Comparison of ENCODE assay signal across 15 cellular contexts in the genomic region with DNA sequence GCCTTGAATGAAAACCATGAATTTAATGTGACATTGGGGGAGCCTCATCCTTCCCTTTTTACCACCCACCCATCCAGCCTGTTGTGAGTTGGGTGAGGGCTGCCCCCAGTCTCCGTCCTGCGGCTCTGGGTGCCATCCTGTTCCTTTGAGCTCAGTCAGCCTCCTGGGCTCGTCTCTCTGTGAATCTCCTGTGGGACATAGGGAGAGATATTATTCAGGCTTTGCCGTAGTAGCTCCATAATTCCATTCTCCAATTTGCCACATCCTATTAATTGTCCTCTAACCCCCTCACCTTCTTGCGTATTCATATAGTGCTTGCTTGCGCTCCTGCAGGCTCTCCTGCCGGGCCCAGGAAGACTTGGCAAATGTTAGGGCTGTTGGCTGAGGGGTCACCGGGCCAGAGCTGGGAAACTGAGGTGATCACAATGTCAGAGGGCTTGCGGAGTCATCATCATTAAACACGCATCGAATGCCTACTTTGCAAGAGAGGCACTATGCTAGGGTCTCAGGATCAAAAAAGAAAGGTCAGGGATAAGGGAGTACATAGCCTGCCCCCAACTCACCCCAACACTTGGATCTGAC. TPM values are rescaled to one million over a fixed set of nuclear protein-coding genes. Genes with fewer than 3 reads are reported as not detected.
A peak's percentile ranks its signal among the peaks of the same experiment; 100 is the strongest.
DNase-seq lines count a peak whose midpoint lies in the region; ATAC-seq, FAIRE-seq and TF ChIP-seq lines count a peak whose summit lies in the region.
"Had no signal": no experiment of that assay in that cellular context is flagged by ENCODE, and none has a peak within 500 bp of the region (broad histone marks: within the 10 kb centered on the region; RNA-seq: fewer than 3 reads in every experiment).

No MANE protein-coding gene starts in this region.

- TF ChIP-seq CTCF in K562 (IDR thresholded peaks at IDR 0.05 in 2 of 3, conservative IDR thresholded peaks at IDR 0.05 in 1 of 3; ENCODE audit: insufficient read depth in 2 of 3, low read depth in 1 of 3, low read length in 3 of 3), result no peak
- no peak for TF ChIP-seq CTCF in neutrophil (IDR thresholded peaks at IDR 0.05)

- H3K9me3 ChIP-seq in K562 (replicated peaks; ENCODE audit: control insufficient read depth, insufficient read depth, low read depth, low read length) (no peaks in the 10 kb centered on the region), neutrophil (no peaks in the 10 kb centered on the region)
- H3K9me3 ChIP-seq: esophagus muscularis mucosa had no signal

- H3K4me1 ChIP-seq in K562 (replicated peaks in 1 of 2; ENCODE audit: control insufficient read depth in 2 of 2, insufficient read depth in 2 of 2, low read length in 2 of 2) (peaks cover 21 to 32% of the 10 kb centered on the region in 2 experiments), neutrophil (ENCODE audit: control insufficient read depth in 1 of 2, insufficient read depth in 1 of 2, low read depth in 1 of 2, low read length in 1 of 2) (peaks cover 31 to 33% of the 10 kb centered on the region in 2 experiments)

- no peak for TF ChIP-seq POLR2A in K562 (conservative IDR thresholded peaks at IDR 0.05)

- H3K4me1 Mint-ChIP-seq in activated T-cell treated with anti-CD3 and anti-CD28 coated beads, Interleukin-2, amount 50 U/mL, for 24 hours (ENCODE audit: low read depth), result peaks cover 34% of the 10 kb centered on the region
- H3K4me1 Mint-ChIP-seq in activated T-cell treated with anti-CD3 and anti-CD28 coated beads, Interleukin-2, amount 50 U/mL, for 4 hours (ENCODE audit: low read depth), result peaks cover 36% of the 10 kb centered on the region

- H3K27ac ChIP-seq in K562 (ENCODE audit: extremely low read depth, low read depth, low read length) (no peak overlapping the region), neutrophil (peak overlapping the region; percentile 26)
- H3K27ac ChIP-seq: esophagus muscularis mucosa had no signal

- no peaks in the 10 kb centered on the region for H3K27me3 Mint-ChIP-seq in activated T-cell treated with anti-CD3 and anti-CD28 coated beads, Interleukin-2, amount 50 U/mL, for 24 hours
- H3K27me3 Mint-ChIP-seq in activated T-cell treated with anti-CD3 and anti-CD28 coated beads, Interleukin-2, amount 50 U/mL, for 4 hours (ENCODE audit: low read depth), result peaks cover 6% of the 10 kb centered on the region

- FAIRE-seq in K562 (lab: Jason Lieb, UNC), result no peak

- H3K36me3 ChIP-seq in H7 (replicated peaks; ENCODE audit: control insufficient read depth, insufficient read depth, low read length), result peaks cover 18% of the 10 kb centered on the region
- H3K36me3 ChIP-seq in K562 (ENCODE audit: control insufficient read depth, insufficient read depth, low read length), result peaks cover 45% of the 10 kb centered on the region
- H3K36me3 ChIP-seq in neutrophil, result peaks cover 25% of the 10 kb centered on the region

- in situ Hi-C loops in K562 (cut with MboI), result no loop called here

- BruUV-seq in K562 (replicated peaks; lab: Mats Ljungman, UMichigan), result no TSS peak

- H3K4me3 ChIP-seq in H7 (ENCODE audit: insufficient read depth, low read depth, low read length), result no peak overlapping the region
- no peak overlapping the region for H3K4me3 ChIP-seq in K562
- no peak overlapping the region for H3K4me3 ChIP-seq in neutrophil (ENCODE audit: low read depth in 1 of 2, low read length in 1 of 2)
- H3K4me3 ChIP-seq: esophagus muscularis mucosa had no signal

- H3K27ac Mint-ChIP-seq in activated T-cell treated with anti-CD3 and anti-CD28 coated beads, Interleukin-2, amount 50 U/mL, for 24 hours, result peak overlapping the region; percentile 33

- H3K4me2 ChIP-seq in K562 (ENCODE audit: insufficient read depth, low read length), result no peak overlapping the region

- intact Hi-C loops in K562 (cut with micrococcal nuclease), result no loop called here

- 100% methylated on average over 9 of the region's 11 CpGs for WGBS in K562 (ENCODE audit: insufficient coverage, low coverage, missing lambda C conversion rate)

- no peak for TF ChIP-seq RAD21 in K562 (CRISPR knock-in tag; conservative IDR thresholded peaks at IDR 0.05 in 1 of 2, IDR thresholded peaks at IDR 0.05 in 1 of 2)

- peaks cover 60% of the 10 kb centered on the region for H3K36me3 Mint-ChIP-seq in activated T-cell treated with anti-CD3 and anti-CD28 coated beads, Interleukin-2, amount 50 U/mL, for 24 hours (ENCODE audit: low read depth)
- H3K36me3 Mint-ChIP-seq in activated T-cell treated with anti-CD3 and anti-CD28 coated beads, Interleukin-2, amount 50 U/mL, for 4 hours (ENCODE audit: insufficient read depth), result peaks cover 31% of the 10 kb centered on the region

- H3K9me1 ChIP-seq in K562 (ENCODE audit: control insufficient read depth, insufficient read depth, low read length), result peaks cover 3% of the 10 kb centered on the region

- no peak overlapping the region for H3K9ac ChIP-seq in K562 (ENCODE audit: insufficient read depth in 1 of 2, low read depth in 2 of 2, low read length in 2 of 2)

- H4K20me1 ChIP-seq in K562 (replicated peaks; ENCODE audit: control insufficient read depth, insufficient read depth, low read length), result peaks cover 5% of the 10 kb centered on the region; the same call in 1 of the 2 replicates

- POLR2A ChIA-PET in K562 (lab: Yijun Ruan, JAX), result interaction anchor here (0.6 to 1.6 kb wide), 7 partner anchors 9 to 192 kb away, joined by 3 to 7 read pairs (median 4); no protein-coding TSS in a partner anchor

- H3K27me3 ChIP-seq in H7 (ENCODE audit: control insufficient read depth, insufficient read depth, low read length) (peaks cover 18% of the 10 kb centered on the region), K562 (ENCODE audit: control insufficient read depth in 2 of 2, insufficient read depth in 2 of 2, low read length in 2 of 2) (no peaks in the 10 kb centered on the region), neutrophil (peaks cover 17% of the 10 kb centered on the region)
- H3K27me3 ChIP-seq: esophagus muscularis mucosa had no signal

- no peaks in the 10 kb centered on the region for H3K9me3 Mint-ChIP-seq in activated T-cell treated with anti-CD3 and anti-CD28 coated beads, Interleukin-2, amount 50 U/mL, for 24 hours
- H3K9me3 Mint-ChIP-seq in activated T-cell treated with anti-CD3 and anti-CD28 coated beads, Interleukin-2, amount 50 U/mL, for 4 hours, result no peaks in the 10 kb centered on the region

- no peak overlapping the region for H2AFZ ChIP-seq in K562 (ENCODE audit: low read depth, low read length)

- peak overlapping the region; percentile 10 for H3K4me3 Mint-ChIP-seq in activated T-cell treated with anti-CD3 and anti-CD28 coated beads, Interleukin-2, amount 50 U/mL, for 24 hours
- H3K4me3 Mint-ChIP-seq in activated T-cell treated with anti-CD3 and anti-CD28 coated beads, Interleukin-2, amount 50 U/mL, for 4 hours, result no peak overlapping the region

- peaks cover 48% of the 10 kb centered on the region for H3K79me2 ChIP-seq in K562 (ENCODE audit: control insufficient read depth, insufficient read depth, low read length)

- CTCF ChIA-PET in K562 (lab: Yijun Ruan, JAX; ENCODE audit: low intra/inter-chr PET ratio), result no interaction called here

- no peak for DNase-seq in activated T-cell treated with anti-CD3 and anti-CD28 coated beads, Interleukin-2, amount 50 U/mL, for 24 hours
- DNase-seq in activated T-cell treated with anti-CD3 and anti-CD28 coated beads, Interleukin-2, amount 50 U/mL, for 4 hours, result no peak
- DNase-seq in H7 (peak; percentile 26), K562 (ENCODE audit: extremely low read depth in 1 of 4, low spot score in 3 of 4) (no peak), pons (ENCODE audit: low spot score) (no peak), T-helper 9 cell (no peak)
- DNase-seq: activated CD4-positive, alpha-beta T cell treated with anti-CD3 and anti-CD28 coated beads, Interleukin-2, amount 50 U/mL, for 4 hours; activated T-cell treated with anti-CD3 and anti-CD28 coated beads, Interleukin-2, amount 50 U/mL, for 1 hour; DMS153; NCI-H2029 had no signal

- TF ChIP-seq EP300 in K562 (IDR thresholded peaks at IDR 0.05; ENCODE audit: low read length), result no peak

- ATAC-seq in activated T-cell treated with anti-CD3 and anti-CD28 coated beads, Interleukin-2, amount 50 U/mL, for 4 hours, result no peak
- no peak for ATAC-seq in K562
- no peak for ATAC-seq in HG02610 (IDR thresholded peaks at IDR 0.05; ENCODE audit: unreplicated experiment)

RNA-seq across cellular contexts. Expression of a gene that starts 0.7 kb away (rescaled TPM):
- under 1 TPM; 0.28 to 0.34 (median 0.30) TPM for total RNA-seq in activated T-cell treated with anti-CD3 and anti-CD28 coated beads, Interleukin-2, amount 50 U/mL, for 4 hours
- 0.10 and 0.78 TPM in 2 replicates for total RNA-seq in H7 (2014; rRNA removed; shearing (Covaris generic))
- total RNA-seq in K562 (2011; cell fraction: chromatin; rRNA removed; ENCODE audit: low replicate concordance), result 2.8 and 6.5 TPM in 2 replicates
- total RNA-seq in K562 (2011; cell fraction: nucleolus; rRNA removed), result 1.7 and 2.1 TPM in 2 replicates
- total RNA-seq in K562 (2011; cell fraction: nucleoplasm; rRNA removed), result 1.7 and 2.0 TPM in 2 replicates
- total RNA-seq in K562 (2014; rRNA removed), result 0.73 TPM in 1 of 2 replicates, not detected in the other
- 0.06 and 0.11 TPM in 2 replicates for total RNA-seq in K562 (2014; rRNA removed; fragmentation: Illumina TruSeq; extraction: Trizol)
- total RNA-seq in K562 (2015; rRNA removed; fragmentation: Illumina TruSeq; extraction: Trizol), result 0.30 and 0.33 TPM in 2 replicates
- 0.29 and 0.38 TPM in 2 replicates for total RNA-seq in K562 (2021)
- 0.18 and 0.46 TPM in 2 replicates for polyA plus RNA-seq in K562 (2011; rRNA removed)
- 0.03 and 0.24 TPM in 2 replicates for polyA plus RNA-seq in K562 (2011; cell fraction: cytosol; rRNA removed)
- 3.1 and 4.0 TPM in 2 replicates for polyA plus RNA-seq in K562 (2011; cell fraction: nucleus; rRNA removed)
- 0.18 and 0.25 TPM in 2 replicates for polyA plus RNA-seq in K562 (2012)
- 0.18 TPM in 2 replicates for polyA plus RNA-seq in K562 (2014; fragmentation: Illumina TruSeq; extraction: Trizol)
- polyA plus RNA-seq in K562 (2014; fragmentation: Nextera tagmentation; extraction: Ambion mirVana), result under 1 TPM; 0.04 to 0.08 TPM
- 0.05 and 0.21 TPM in 2 replicates for polyA plus RNA-seq in K562 (2014; rRNA removed)
- polyA minus RNA-seq in K562 (2011; rRNA and poly(A)+ RNA removed), result not detected in 2 replicates
- not detected in 2 replicates for polyA minus RNA-seq in K562 (2011; cell fraction: cytosol; rRNA and poly(A)+ RNA removed)
- polyA minus RNA-seq in K562 (2011; cell fraction: nucleus; rRNA and poly(A)+ RNA removed), result 0.54 and 1.3 TPM in 2 replicates
- total RNA-seq: esophagus muscularis mucosa had no signal

RNA-seq across cellular contexts. Expression of a gene that starts 2.8 kb away (rescaled TPM):
- total RNA-seq in activated T-cell treated with anti-CD3 and anti-CD28 coated beads, Interleukin-2, amount 50 U/mL, for 4 hours, result 100 to 1,000 TPM; 200 to 204 (median 203) TPM
- total RNA-seq in H7 (2014; rRNA removed; shearing (Covaris generic)), result 99.5 and 105 TPM in 2 replicates
- 396 and 984 TPM in 2 replicates for total RNA-seq in K562 (2011; cell fraction: chromatin; rRNA removed; ENCODE audit: low replicate concordance)
- total RNA-seq in K562 (2011; cell fraction: nucleolus; rRNA removed), result 901 and 928 TPM in 2 replicates
- total RNA-seq in K562 (2011; cell fraction: nucleoplasm; rRNA removed), result 568 and 636 TPM in 2 replicates
- 183 and 192 TPM in 2 replicates for total RNA-seq in K562 (2014; rRNA removed)
- total RNA-seq in K562 (2014; rRNA removed; fragmentation: Illumina TruSeq; extraction: Trizol), result 105 and 130 TPM in 2 replicates
- total RNA-seq in K562 (2015; rRNA removed; fragmentation: Illumina TruSeq; extraction: Trizol), result 165 and 173 TPM in 2 replicates
- 165 and 166 TPM in 2 replicates for total RNA-seq in K562 (2021)
- polyA plus RNA-seq in K562 (2011; rRNA removed), result 118 and 196 TPM in 2 replicates
- polyA plus RNA-seq in K562 (2011; cell fraction: cytosol; rRNA removed), result 159 and 372 TPM in 2 replicates
- polyA plus RNA-seq in K562 (2011; cell fraction: nucleus; rRNA removed), result 1,037 and 1,663 TPM in 2 replicates
- polyA plus RNA-seq in K562 (2012), result 131 and 205 TPM in 2 replicates
- polyA plus RNA-seq in K562 (2014; fragmentation: Illumina TruSeq; extraction: Trizol), result 217 and 245 TPM in 2 replicates
- polyA plus RNA-seq in K562 (2014; fragmentation: Nextera tagmentation; extraction: Ambion mirVana), result 100 to 1,000 TPM in 1 of 2 experiments, 10 to 100 TPM in 1; 70.7 to 113 TPM
- polyA plus RNA-seq in K562 (2014; rRNA removed), result 245 and 268 TPM in 2 replicates
- polyA minus RNA-seq in K562 (2011; rRNA and poly(A)+ RNA removed), result 48.7 and 121 TPM in 2 replicates
- 56.7 and 112 TPM in 2 replicates for polyA minus RNA-seq in K562 (2011; cell fraction: cytosol; rRNA and poly(A)+ RNA removed)
- polyA minus RNA-seq in K562 (2011; cell fraction: nucleus; rRNA and poly(A)+ RNA removed), result 209 and 232 TPM in 2 replicates

RNA-seq across cellular contexts. Expression of a gene that starts 3.0 kb away (rescaled TPM):
- total RNA-seq in activated T-cell treated with anti-CD3 and anti-CD28 coated beads, Interleukin-2, amount 50 U/mL, for 4 hours, result 10 to 100 TPM; 46.2 to 54.6 (median 50.5) TPM
- 27.0 and 39.6 TPM in 2 replicates for total RNA-seq in H7 (2014; rRNA removed; shearing (Covaris generic))
- total RNA-seq in K562 (2011; cell fraction: chromatin; rRNA removed; ENCODE audit: low replicate concordance), result 76.3 and 135 TPM in 2 replicates
- total RNA-seq in K562 (2011; cell fraction: nucleolus; rRNA removed), result 116 and 121 TPM in 2 replicates
- 69.5 and 82.8 TPM in 2 replicates for total RNA-seq in K562 (2011; cell fraction: nucleoplasm; rRNA removed)
- total RNA-seq in K562 (2014; rRNA removed), result 68.0 and 76.5 TPM in 2 replicates
- total RNA-seq in K562 (2014; rRNA removed; fragmentation: Illumina TruSeq; extraction: Trizol), result 48.3 and 54.2 TPM in 2 replicates
- 56.7 and 60.5 TPM in 2 replicates for total RNA-seq in K562 (2015; rRNA removed; fragmentation: Illumina TruSeq; extraction: Trizol)
- 66.5 and 72.0 TPM in 2 replicates for total RNA-seq in K562 (2021)
- 45.9 and 59.8 TPM in 2 replicates for polyA plus RNA-seq in K562 (2011; rRNA removed)
- polyA plus RNA-seq in K562 (2011; cell fraction: cytosol; rRNA removed), result 65.6 and 128 TPM in 2 replicates
- 86.3 and 133 TPM in 2 replicates for polyA plus RNA-seq in K562 (2011; cell fraction: nucleus; rRNA removed)
- polyA plus RNA-seq in K562 (2012), result 62.5 and 70.9 TPM in 2 replicates
- 60.7 and 75.7 TPM in 2 replicates for polyA plus RNA-seq in K562 (2014; fragmentation: Illumina TruSeq; extraction: Trizol)
- polyA plus RNA-seq in K562 (2014; fragmentation: Nextera tagmentation; extraction: Ambion mirVana), result 10 to 100 TPM; 66.7 to 71.2 TPM
- 65.8 and 78.9 TPM in 2 replicates for polyA plus RNA-seq in K562 (2014; rRNA removed)
- polyA minus RNA-seq in K562 (2011; rRNA and poly(A)+ RNA removed), result 29.0 and 45.8 TPM in 2 replicates
- 22.2 and 38.4 TPM in 2 replicates for polyA minus RNA-seq in K562 (2011; cell fraction: cytosol; rRNA and poly(A)+ RNA removed)
- polyA minus RNA-seq in K562 (2011; cell fraction: nucleus; rRNA and poly(A)+ RNA removed), result 58.6 and 61.0 TPM in 2 replicates

RNA-seq across cellular contexts. Expression of a gene that starts 12.5 kb away (rescaled TPM):
- total RNA-seq in activated T-cell treated with anti-CD3 and anti-CD28 coated beads, Interleukin-2, amount 50 U/mL, for 4 hours, result not detected
- total RNA-seq in H7 (2014; rRNA removed; shearing (Covaris generic)), result not detected in 2 replicates
- total RNA-seq in K562 (2011; cell fraction: chromatin; rRNA removed; ENCODE audit: low replicate concordance), result not detected in 2 replicates
- not detected in 2 replicates for total RNA-seq in K562 (2011; cell fraction: nucleolus; rRNA removed)
- total RNA-seq in K562 (2011; cell fraction: nucleoplasm; rRNA removed), result not detected in 2 replicates
- not detected in 2 replicates for total RNA-seq in K562 (2014; rRNA removed)
- total RNA-seq in K562 (2014; rRNA removed; fragmentation: Illumina TruSeq; extraction: Trizol), result not detected in 2 replicates
- total RNA-seq in K562 (2015; rRNA removed; fragmentation: Illumina TruSeq; extraction: Trizol), result not detected in 2 replicates
- not detected in 2 replicates for total RNA-seq in K562 (2021)
- not detected in 2 replicates for polyA plus RNA-seq in K562 (2011; rRNA removed)
- polyA plus RNA-seq in K562 (2011; cell fraction: cytosol; rRNA removed), result not detected in 2 replicates
- not detected in 2 replicates for polyA plus RNA-seq in K562 (2011; cell fraction: nucleus; rRNA removed)
- polyA plus RNA-seq in K562 (2012), result 0.12 TPM in 1 of 2 replicates, not detected in the other
- polyA plus RNA-seq in K562 (2014; fragmentation: Illumina TruSeq; extraction: Trizol), result not detected in 2 replicates
- polyA plus RNA-seq in K562 (2014; fragmentation: Nextera tagmentation; extraction: Ambion mirVana), result not detected
- not detected in 2 replicates for polyA plus RNA-seq in K562 (2014; rRNA removed)
- not detected in 2 replicates for polyA minus RNA-seq in K562 (2011; rRNA and poly(A)+ RNA removed)
- not detected in 2 replicates for polyA minus RNA-seq in K562 (2011; cell fraction: cytosol; rRNA and poly(A)+ RNA removed)
- not detected in 2 replicates for polyA minus RNA-seq in K562 (2011; cell fraction: nucleus; rRNA and poly(A)+ RNA removed)
- total RNA-seq: temporal lobe had no signal
- polyA plus RNA-seq: neural cell had no signal

RNA-seq across cellular contexts. Expression of a gene that starts 19.2 kb away (rescaled TPM):
- 10 to 100 TPM; 21.7 to 32.4 (median 28.8) TPM for total RNA-seq in activated T-cell treated with anti-CD3 and anti-CD28 coated beads, Interleukin-2, amount 50 U/mL, for 4 hours
- 12.4 and 15.1 TPM in 2 replicates for total RNA-seq in H7 (2014; rRNA removed; shearing (Covaris generic))
- 41.0 and 75.1 TPM in 2 replicates for total RNA-seq in K562 (2011; cell fraction: chromatin; rRNA removed; ENCODE audit: low replicate concordance)
- total RNA-seq in K562 (2011; cell fraction: nucleolus; rRNA removed), result 49.2 and 62.0 TPM in 2 replicates
- 36.9 and 41.4 TPM in 2 replicates for total RNA-seq in K562 (2011; cell fraction: nucleoplasm; rRNA removed)
- total RNA-seq in K562 (2014; rRNA removed) (20.3 and 28.5 TPM in 2 replicates), K562 (2014; rRNA removed; fragmentation: Illumina TruSeq; extraction: Trizol) (22.5 and 25.1 TPM in 2 replicates), K562 (2015; rRNA removed; fragmentation: Illumina TruSeq; extraction: Trizol) (25.9 and 31.2 TPM in 2 replicates), K562 (2021) (27.3 and 33.6 TPM in 2 replicates)
- polyA plus RNA-seq in K562 (2011; rRNA removed) (28.3 and 29.3 TPM in 2 replicates), K562 (2014; fragmentation: Illumina TruSeq; extraction: Trizol) (31.9 and 34.8 TPM in 2 replicates), K562 (2014; fragmentation: Nextera tagmentation; extraction: Ambion mirVana) (10 to 100 TPM; 45.3 to 45.7 TPM), K562 (2014; rRNA removed) (26.1 and 26.3 TPM in 2 replicates)
- 30.4 and 33.2 TPM in 2 replicates for polyA plus RNA-seq in K562 (2011; cell fraction: cytosol; rRNA removed)
- 64.9 and 75.4 TPM in 2 replicates for polyA plus RNA-seq in K562 (2011; cell fraction: nucleus; rRNA removed)
- 27.7 and 31.8 TPM in 2 replicates for polyA plus RNA-seq in K562 (2012)
- 36.6 and 41.3 TPM in 2 replicates for polyA minus RNA-seq in K562 (2011; rRNA and poly(A)+ RNA removed)
- 22.0 and 27.9 TPM in 2 replicates for polyA minus RNA-seq in K562 (2011; cell fraction: cytosol; rRNA and poly(A)+ RNA removed)
- polyA minus RNA-seq in K562 (2011; cell fraction: nucleus; rRNA and poly(A)+ RNA removed), result 19.7 and 30.2 TPM in 2 replicates
